8 cellular contexts compared by ENCODE assay signal in the genomic region with DNA sequence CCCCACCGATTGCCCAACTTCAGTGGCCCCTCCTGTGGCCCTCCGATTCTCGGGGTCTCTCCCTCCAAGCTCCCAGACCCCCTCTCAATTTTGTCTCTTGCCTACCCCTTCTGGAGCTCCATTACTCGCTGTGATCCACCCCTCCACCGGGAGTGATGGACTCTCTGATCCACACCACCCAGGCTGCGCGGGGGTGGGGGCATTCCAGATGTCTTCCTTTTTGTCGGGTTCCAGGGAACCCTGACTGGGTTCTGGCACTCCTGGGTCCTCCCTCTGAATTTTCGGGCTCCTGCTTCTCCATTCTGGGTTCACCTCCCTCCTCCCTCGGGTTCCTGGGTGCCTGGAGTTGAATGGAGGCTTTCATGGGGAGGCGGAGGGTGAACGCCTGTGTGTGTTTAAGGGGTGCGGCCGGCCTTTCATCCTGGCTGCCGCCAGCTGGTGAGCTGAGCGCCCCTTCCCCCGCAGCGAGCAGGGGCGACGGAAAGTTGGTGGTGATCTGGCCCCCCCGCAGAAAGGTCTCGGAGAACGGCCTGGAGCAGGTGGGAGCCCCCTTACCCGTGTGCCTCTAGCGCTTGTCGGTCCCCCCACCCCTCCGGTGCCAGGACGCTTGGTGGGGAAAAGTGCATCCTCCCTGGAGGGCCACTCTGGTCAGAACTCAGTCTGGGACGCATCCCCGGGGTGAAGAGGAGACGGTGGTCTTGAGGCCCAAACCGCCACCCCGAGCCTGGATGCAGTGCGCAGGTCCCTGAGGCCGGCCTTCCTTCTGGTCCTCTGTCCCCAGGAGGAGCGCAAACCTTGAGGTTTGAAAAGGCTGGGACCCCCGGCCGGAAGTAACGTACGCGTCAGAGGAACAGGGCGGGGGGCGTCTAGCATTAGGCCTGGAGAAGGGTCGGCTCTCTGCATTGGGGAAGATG. TPM values are rescaled to one million over a fixed set of nuclear protein-coding genes. Genes with fewer than 3 reads are reported as not detected.
DNase-seq lines count a peak whose midpoint lies in the region; ATAC-seq and TF ChIP-seq lines count a peak whose summit lies in the region.

No MANE protein-coding gene starts in this region.

- DNase-seq in NCI-H2171 treated with DMSO at 0.1 percent for 48 hours (lab: John Stamatoyannopoulos, UW) (peak; percentile 44), NCI-H2171 (lab: John Stamatoyannopoulos, UW) (no peak), NT2/D1 (ENCODE audit: low read depth, low spot score) (no peak), caudate nucleus (lab: John Stamatoyannopoulos, UW) (peak in 27 of 61 donors; percentile 15 to 81 (median 49)), lower lobe of right lung (no peak), suprapubic skin (ENCODE audit: low spot score in 2 of 2) (no peak)

- H3K4me3 ChIP-seq in NT2/D1 (ENCODE audit: insufficient read length, low read depth) (peak overlapping the region; percentile 61), lower lobe of right lung (peak overlapping the region; percentile 86), suprapubic skin (peak overlapping the region; percentile 86)

- H3K27me3 ChIP-seq in NT2/D1 (ENCODE audit: insufficient read depth, insufficient read length) (peaks cover 36% of the 10 kb centered on the region), lower lobe of right lung (ENCODE audit: low read depth) (no peaks in the 10 kb centered on the region), suprapubic skin (no peaks in the 10 kb centered on the region)

- WGBS in suprapubic skin = 5% methylated on average over 9 of the region's 44 CpGs

- peak; percentile 1 to 16 for ATAC-seq in lower lobe of right lung
- no peak for ATAC-seq in HG03135 (IDR thresholded peaks at IDR 0.05; ENCODE audit: unreplicated experiment)
- no peak for ATAC-seq in GM21723 (IDR thresholded peaks at IDR 0.05; ENCODE audit: unreplicated experiment)

- H3K9ac ChIP-seq in NT2/D1 (ENCODE audit: insufficient read length, low read depth) = peak overlapping the region; percentile 82

- H3K36me3 ChIP-seq in NT2/D1 (ENCODE audit: insufficient read depth, insufficient read length, low read length) (no peaks in the 10 kb centered on the region), lower lobe of right lung (no peaks in the 10 kb centered on the region), suprapubic skin (no peaks in the 10 kb centered on the region)

- H3K9me3 ChIP-seq in NT2/D1 (ENCODE audit: insufficient read depth, low read length) (peaks cover 9% of the 10 kb centered on the region; the same call in 1 of the 2 replicates), lower lobe of right lung (no peaks in the 10 kb centered on the region), suprapubic skin (no peaks in the 10 kb centered on the region)

- intact Hi-C loops in lower lobe of right lung (cut with DNase I) = no loop called here

- TF ChIP-seq CTCF in lower lobe of right lung (IDR thresholded peaks at IDR 0.05) (no peak), suprapubic skin (IDR thresholded peaks at IDR 0.05) (no peak)

- TF ChIP-seq EP300 in suprapubic skin (IDR thresholded peaks at IDR 0.05) = no peak

- H3K27ac ChIP-seq in caudate nucleus (ENCODE audit: low read depth, low read length) (peak overlapping the region; percentile 89), lower lobe of right lung (peak overlapping the region; percentile 92), suprapubic skin (peak overlapping the region; percentile 92)

- no peak for TF ChIP-seq POLR2A in suprapubic skin (IDR thresholded peaks at IDR 0.05)

- H3K4me1 ChIP-seq in NT2/D1 (ENCODE audit: insufficient read depth, insufficient read length) = peaks cover 14% of the 10 kb centered on the region
- H3K4me1 ChIP-seq in lower lobe of right lung = peaks cover 38% of the 10 kb centered on the region
- H3K4me1 ChIP-seq in suprapubic skin = peaks cover 41% of the 10 kb centered on the region

RNA-seq across cellular contexts. Expression of a gene that starts 1.6 kb away (rescaled TPM):
- total RNA-seq in lower lobe of right lung = 7.1 TPM
- total RNA-seq in suprapubic skin = 10 to 100 TPM; 10.5 to 18.5 (median 15.9) TPM

RNA-seq across cellular contexts. Expression of a gene that starts 11.4 kb away (rescaled TPM):
- total RNA-seq in lower lobe of right lung (not detected), suprapubic skin (not detected)

RNA-seq across cellular contexts. Expression of a gene that starts 12.3 kb away (rescaled TPM):
- total RNA-seq in lower lobe of right lung (7.7 TPM), suprapubic skin (not detected)

RNA-seq across cellular contexts. Expression of a gene that starts 16.4 kb away (rescaled TPM):
- 51.4 TPM for total RNA-seq in lower lobe of right lung
- 10 to 100 TPM; 22.4 to 34.9 (median 29.1) TPM for total RNA-seq in suprapubic skin

RNA-seq across cellular contexts. Expression of a gene that starts 42.6 kb away (rescaled TPM):
- total RNA-seq in lower lobe of right lung = 20.4 TPM
- total RNA-seq in suprapubic skin = 1 to 10 TPM in 3 of 4 donors, under 1 TPM in 1; 0.76 to 2.5 (median 1.5) TPM

Comparison
In these comparisons a context has a peak if more than half of its experiments do, and no peak if none do; other contexts are left out.
1. ATAC-seq: peak in lower lobe of right lung (2 of 2); none in HG03135 (single experiment) and GM21723 (single experiment).
2. Peak in every context shown above with its lines, with median percentiles within 50 percentile points of each other: H3K4me3 ChIP-seq and H3K27ac ChIP-seq.